Comparison of ENCODE assay signal across 23 cellular contexts in genomic region chr6:45998524-45998923, GRCh38. TPM values are rescaled to one million over a fixed set of nuclear protein-coding genes. Genes with fewer than 3 reads are reported as not detected.
"Had no signal": no experiment of that assay in that cellular context is flagged by ENCODE, and none has a peak within 500 bp of the region (broad histone marks: within the 10 kb centered on the region; RNA-seq: fewer than 3 reads in every experiment).

No MANE protein-coding gene starts in this region.

- DNase-seq: activated CD4-positive, alpha-beta T cell treated with anti-CD3 and anti-CD28 coated beads for 1 hour; activated CD4-positive, alpha-beta T cell treated with anti-CD3 and anti-CD28 coated beads, Interleukin-2, amount 50 U/mL, for 4 hours; activated gamma-delta T cell treated with Interleukin-2 at 50 U/mL for 16 hours; adrenal gland; effector memory CD4-positive, alpha-beta T cell; hippocampal formation; natural killer cell; stimulated activated CD4-positive, alpha-beta T cell treated with anti-CD3 and anti-CD28 coated beads, Interleukin-4, amount 100 ng/mL, for 24 hours; stomach; SW 1271; T-helper 2 cell had no signal

- H3K4me1 Mint-ChIP-seq: natural killer cell; stimulated activated effector memory CD8-positive, alpha-beta T cell treated with anti-CD3 and anti-CD28 coated beads, Interleukin-12 subunit alpha, Interleukin-12 subunit beta, amount 100 ng/mL, for 72 hours had no signal

- H3K9me3 ChIP-seq: adrenal gland, breast epithelium, esophagus muscularis mucosa, SJSA1, stomach had no signal

- H3K27me3 ChIP-seq: adrenal gland, breast epithelium, esophagus muscularis mucosa, SJSA1, stomach had no signal

- H3K27ac Mint-ChIP-seq: activated naive CD4-positive, alpha-beta T cell treated with anti-CD3 and anti-CD28 coated beads, Interleukin-2, amount 50 U/mL, for 72 hours; dendritic cell treated with granulocyte-macrophage colony-stimulating factor and Interleukin-4, amounts not matched to agents 40 ng/mL and 50 ng/mL, for 4 days; natural killer cell; stimulated activated effector memory CD8-positive, alpha-beta T cell treated with anti-CD3 and anti-CD28 coated beads, Interleukin-12 subunit alpha, Interleukin-12 subunit beta, amount 100 ng/mL, for 72 hours had no signal

- H3K9ac ChIP-seq: parathyroid adenoma had no signal

- H3K27me3 Mint-ChIP-seq: dendritic cell treated with granulocyte-macrophage colony-stimulating factor and Interleukin-4, amounts not matched to agents 40 ng/mL and 50 ng/mL, for 4 days had no signal

- H3K27ac ChIP-seq: adrenal gland, breast epithelium, esophagus muscularis mucosa, parathyroid adenoma, SJSA1, skin epidermis, stomach, VCaP had no signal

- H3K4me1 ChIP-seq: adrenal gland, breast epithelium, parathyroid adenoma, stomach had no signal

- ATAC-seq: activated naive CD4-positive, alpha-beta T cell treated with anti-CD3 and anti-CD28 coated beads, Interleukin-2, amount 50 U/mL, for 72 hours; left lobe of liver; natural killer cell; stimulated activated effector memory CD8-positive, alpha-beta T cell treated with anti-CD3 and anti-CD28 coated beads, Interleukin-12 subunit alpha, Interleukin-12 subunit beta, amount 100 ng/mL, for 72 hours had no signal

- H3K36me3 ChIP-seq: adrenal gland, breast epithelium, SJSA1, stomach had no signal

- H3K4me3 Mint-ChIP-seq: dendritic cell treated with granulocyte-macrophage colony-stimulating factor and Interleukin-4, amounts not matched to agents 40 ng/mL and 50 ng/mL, for 4 days; natural killer cell; stimulated activated effector memory CD8-positive, alpha-beta T cell treated with anti-CD3 and anti-CD28 coated beads, Interleukin-12 subunit alpha, Interleukin-12 subunit beta, amount 100 ng/mL, for 72 hours had no signal

- H3K36me3 Mint-ChIP-seq: activated naive CD4-positive, alpha-beta T cell treated with anti-CD3 and anti-CD28 coated beads, Interleukin-2, amount 50 U/mL, for 72 hours; natural killer cell; stimulated activated effector memory CD8-positive, alpha-beta T cell treated with anti-CD3 and anti-CD28 coated beads, Interleukin-12 subunit alpha, Interleukin-12 subunit beta, amount 100 ng/mL, for 72 hours had no signal

- H3K4me3 ChIP-seq: adrenal gland, breast epithelium, esophagus muscularis mucosa, SJSA1, skin epidermis, stomach had no signal

- H3K9me3 Mint-ChIP-seq: activated naive CD4-positive, alpha-beta T cell treated with anti-CD3 and anti-CD28 coated beads, Interleukin-2, amount 50 U/mL, for 72 hours; dendritic cell treated with granulocyte-macrophage colony-stimulating factor and Interleukin-4, amounts not matched to agents 40 ng/mL and 50 ng/mL, for 4 days; natural killer cell; stimulated activated effector memory CD8-positive, alpha-beta T cell treated with anti-CD3 and anti-CD28 coated beads, Interleukin-12 subunit alpha, Interleukin-12 subunit beta, amount 100 ng/mL, for 72 hours had no signal

- H2AFZ ChIP-seq: parathyroid adenoma had no signal

- H3K79me2 ChIP-seq: parathyroid adenoma had no signal

RNA-seq across cellular contexts. Expression of gene CLIC5, which starts 17.1 kb away (rescaled TPM):
- total RNA-seq: chondrocyte had no signal
- polyA plus RNA-seq: endothelial cell of umbilical vein had no signal
